In genomic region chr3:137071104-137071503, GRCh38 we compare ENCODE assay signal across 25 cellular contexts.
A peak's percentile ranks its signal among the peaks of the same experiment; 100 is the strongest.
DNase-seq lines count a peak whose midpoint lies in the region; ATAC-seq and TF ChIP-seq lines count a peak whose summit lies in the region.
"Had no signal": no experiment of that assay in that cellular context is flagged by ENCODE, and none has a peak within 500 bp of the region (broad histone marks: within the 10 kb centered on the region; RNA-seq: fewer than 3 reads in every experiment).

No MANE protein-coding gene starts in this region.

- peaks cover 6% of the 10 kb centered on the region for H3K4me1 Mint-ChIP-seq in MCF 10A (ENCODE audit: insufficient read depth, unreplicated experiment)
- H3K4me1 Mint-ChIP-seq: CD8-positive, alpha-beta memory T cell had no signal

- no peak overlapping the region for H3K4me3 ChIP-seq in mammary epithelial cell (replicated peaks in 1 of 3; ENCODE audit: insufficient read depth in 1 of 3, low read depth in 2 of 3, low read length in 3 of 3)

- H3K27me3 ChIP-seq in mammary epithelial cell (ENCODE audit: insufficient read depth, low read length): no peaks in the 10 kb centered on the region

- no peak overlapping the region for H3K4me3 Mint-ChIP-seq in MCF 10A (ENCODE audit: unreplicated experiment)
- H3K4me3 Mint-ChIP-seq: CD8-positive, alpha-beta memory T cell; HFFc6 had no signal

- H3K27ac ChIP-seq in mammary epithelial cell (ENCODE audit: insufficient read depth, low read depth, low read length): no peak overlapping the region
- H3K27ac ChIP-seq: HL-60 had no signal

- ATAC-seq in left lobe of liver: peak; percentile 48
- ATAC-seq in HG02973 (IDR thresholded peaks at IDR 0.05; ENCODE audit: unreplicated experiment): no peak

- no peak overlapping the region for H2AFZ ChIP-seq in mammary epithelial cell (ENCODE audit: low read depth, low read length)

- no peak for TF ChIP-seq CTCF in MCF 10A (IDR thresholded peaks at IDR 0.05; ENCODE audit: unreplicated experiment)
- TF ChIP-seq CTCF in mammary epithelial cell (conservative IDR thresholded peaks at IDR 0.05 in 1 of 2, IDR thresholded peaks at IDR 0.05 in 1 of 2; ENCODE audit: extremely low read depth in 1 of 2, insufficient read depth in 1 of 2, low read depth in 1 of 2, low read length in 2 of 2): no peak

- dilution Hi-C loops in mammary epithelial cell (cut with HindIII; ENCODE audit: low sequenced_read_pairs): no loop called here

- no peaks in the 10 kb centered on the region for H3K27me3 Mint-ChIP-seq in MCF 10A (ENCODE audit: insufficient read depth, unreplicated experiment)

- no peak overlapping the region for H3K4me2 ChIP-seq in mammary epithelial cell (ENCODE audit: insufficient read depth, low read depth, low read length)

- H3K36me3 Mint-ChIP-seq in MCF 10A (ENCODE audit: insufficient read depth, unreplicated experiment): peaks cover 66% of the 10 kb centered on the region
- H3K36me3 Mint-ChIP-seq: CD8-positive, alpha-beta memory T cell had no signal

- H3K79me2 ChIP-seq in mammary epithelial cell (ENCODE audit: insufficient read depth, low read length): no peaks in the 10 kb centered on the region

- CTCF ChIA-PET in MCF 10A (lab: Yijun Ruan, JAX) (interaction anchor here (1.0 kb wide), 1 partner anchor 981 kb away, joined by 4 read pairs; no protein-coding TSS in a partner anchor), mammary epithelial cell (lab: Charles Lee; ENCODE audit: low non-redundant PET) (no interaction called here)

- no peaks in the 10 kb centered on the region for H3K9me3 Mint-ChIP-seq in MCF 10A (ENCODE audit: unreplicated experiment)
- H3K9me3 Mint-ChIP-seq: HFFc6 had no signal

- H3K27ac Mint-ChIP-seq in MCF 10A (ENCODE audit: low read depth, unreplicated experiment): no peak overlapping the region
- H3K27ac Mint-ChIP-seq: CD8-positive, alpha-beta memory T cell; HFFc6 had no signal

- DNase-seq in MCF 10A (ENCODE audit: unreplicated experiment) (peak; percentile 26), mammary epithelial cell (no peak), RPMI7951 (ENCODE audit: low read depth) (peak; percentile 6), left lobe of liver (ENCODE audit: low spot score) (no peak), NCI-H2227 treated with DMSO at 0.1 percent for 48 hours (lab: John Stamatoyannopoulos, UW) (no peak), kidney glomerular epithelial cell (lab: John Stamatoyannopoulos, UW) (no peak)
- DNase-seq: ACHN; C1 segment of cervical spinal cord; CD8-positive, alpha-beta memory T cell; GDM1; H7; HFFc6; IMR-90; Karpas-422; MM.1S; NCI-H1092 treated with DMSO at 0.1 percent for 48 hours; NCI-H146; NCI-H2029 treated with DMSO at 0.1 percent for 48 hours; NCI-H446; NCI-H526 treated with DMSO at 0.1 percent for 48 hours; OCI-M1; RPMI8226; SHP77 treated with DMSO at 0.1 percent for 48 hours had no signal

- H3K4me1 ChIP-seq in mammary epithelial cell (ENCODE audit: insufficient read depth, low read length): no peaks in the 10 kb centered on the region

- H4K20me1 ChIP-seq in mammary epithelial cell (ENCODE audit: insufficient read depth, low read length): no peaks in the 10 kb centered on the region

- no TSS peak for BruUV-seq in MCF 10A (replicated peaks; lab: Mats Ljungman, UMichigan)
- no TSS peak for BruUV-seq in mammary epithelial cell (replicated peaks; lab: Mats Ljungman, UMichigan)

- H3K36me3 ChIP-seq in mammary epithelial cell (ENCODE audit: insufficient read depth, low read length): no peaks in the 10 kb centered on the region

- 0% methylated on average over 1 of the region's 1 CpG for WGBS in mammary epithelial cell (ENCODE audit: low coverage, missing lambda C conversion rate)

- in situ Hi-C loops in mammary epithelial cell (cut with MboI; ENCODE audit: low sequenced_read_pairs in 2 of 2): no loop called here

- H3K9me3 ChIP-seq in mammary epithelial cell (replicated peaks; ENCODE audit: insufficient read depth, low read length): no peaks in the 10 kb centered on the region

- H3K9ac ChIP-seq in mammary epithelial cell (ENCODE audit: insufficient read depth, low read length): no peak overlapping the region

- POLR2A ChIA-PET in MCF 10A (lab: Yijun Ruan, JAX): interaction anchor here (1.1 kb wide), 1 partner anchor 18 kb away, joined by 3 read pairs; no protein-coding TSS in a partner anchor

- intact Hi-C loops in MCF 10A (cut with micrococcal nuclease): no loop called here
- intact Hi-C loops in mammary epithelial cell (cut with micrococcal nuclease): no loop called here

Comparison
In these comparisons a context has a peak if more than half of its experiments do, and no peak if none do; other contexts are left out.
1. DNase-seq: peak in MCF 10A (single experiment) and RPMI7951 (single experiment); none in mammary epithelial cell (single experiment), left lobe of liver (single experiment), NCI-H2227 treated with DMSO at 0.1 percent for 48 hours (single experiment) and kidney glomerular epithelial cell (single experiment).